Comparison of ENCODE assay signal across 1 cellular context in genomic region chr13:40801255-40802217, GRCh38.
A peak's percentile ranks its signal among the peaks of the same experiment; 100 is the strongest.
TF ChIP-seq lines count a peak whose summit lies in the region.

No MANE protein-coding gene starts in this region.

TF ChIP-seq in liver, 16 proteins besides CTCF, POLR2A, EP300 and RAD21 (continued from another document):
- TF ChIP-seq ZBTB33 (IDR thresholded peaks at IDR 0.05) (peak; percentile 75), TAF1 (conservative IDR thresholded peaks at IDR 0.05) (peak; percentile 80), HNF4A (conservative IDR thresholded peaks at IDR 0.05) (peak; percentile 80 to 82), RXRA (IDR thresholded peaks at IDR 0.05) (peak; percentile 65 to 84), NR2F2 (IDR thresholded peaks at IDR 0.05) (no peak), REST (IDR thresholded peaks at IDR 0.05) (peak; percentile 82), FOXA2 (IDR thresholded peaks at IDR 0.05) (no peak), SP1 (IDR thresholded peaks at IDR 0.05) (peak; percentile 86), HNF4G (IDR thresholded peaks at IDR 0.05) (peak; percentile 76), FOXA1 (IDR thresholded peaks at IDR 0.05) (peak; percentile 78), YY1 (IDR thresholded peaks at IDR 0.05) (peak; percentile 92), MAX (IDR thresholded peaks at IDR 0.05) (peak; percentile 86), GABPA (IDR thresholded peaks at IDR 0.05 in 1 of 2, conservative IDR thresholded peaks at IDR 0.05 in 1 of 2) (peak in 1 of 2 donors; percentile 66)
